Comparison of ENCODE assay signal across 12 cellular contexts in the genomic region with DNA sequence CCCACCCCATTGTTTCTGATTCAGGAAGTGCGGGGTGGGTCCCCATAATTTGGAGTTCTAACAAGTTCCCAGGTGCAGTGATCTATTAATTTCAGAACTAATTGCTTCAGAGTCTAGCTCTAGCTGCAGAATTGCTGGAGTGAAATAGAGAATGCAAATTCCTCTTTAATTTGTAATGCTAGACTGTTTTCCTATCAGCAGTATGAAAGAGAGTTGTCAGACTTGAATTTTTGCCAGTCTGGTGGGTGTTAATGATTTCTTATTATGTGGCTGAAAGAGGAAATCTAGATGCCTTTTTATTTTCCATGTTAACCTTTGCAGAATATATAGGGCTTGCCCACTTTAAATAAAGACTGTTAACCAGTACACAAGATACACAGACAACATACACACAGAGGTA.
"Had no signal": no experiment of that assay in that cellular context is flagged by ENCODE, and none has a peak within 500 bp of the region (broad histone marks: within the 10 kb centered on the region; RNA-seq: fewer than 3 reads in every experiment).

No MANE protein-coding gene starts in this region.

- H3K9me3 ChIP-seq: left lung, prostate gland, tibial nerve had no signal

- H3K4me2 ChIP-seq: neural progenitor cell had no signal

- H3K27ac Mint-ChIP-seq: activated CD4-positive, alpha-beta T cell treated with anti-CD3 and anti-CD28 coated beads for 36 hours; activated naive CD4-positive, alpha-beta T cell treated with anti-CD3 and anti-CD28 coated beads, Interleukin-2, amount 50 U/mL, for 24 hours; effector memory CD8-positive, alpha-beta T cell; neural progenitor cell had no signal

- H3K36me3 ChIP-seq: neural progenitor cell, prostate gland had no signal

- H3K4me1 Mint-ChIP-seq: activated CD4-positive, alpha-beta T cell treated with anti-CD3 and anti-CD28 coated beads for 36 hours had no signal

- DNase-seq: activated CD4-positive, alpha-beta T cell treated with anti-CD3 and anti-CD28 coated beads for 36 hours; activated CD4-positive, alpha-beta T cell treated with anti-CD3 and anti-CD28 coated beads, Interleukin-2, amount 50 U/mL, for 48 hours; activated gamma-delta T cell; effector memory CD8-positive, alpha-beta T cell; left lung; right cardiac atrium; stimulated activated naive CD8-positive, alpha-beta T cell treated with anti-CD3 and anti-CD28 coated beads, Interleukin-15, Interleukin-2, amounts not matched to agents 100 U/mL and 50 U/mL, for 24 hours; substantia nigra had no signal

- H3K27me3 ChIP-seq: left lung, neural progenitor cell, tibial nerve had no signal

- H3K27ac ChIP-seq: left lung, neural progenitor cell, prostate gland, tibial nerve had no signal

- H2AFZ ChIP-seq: neural progenitor cell had no signal

- H3K4me3 ChIP-seq: left lung, neural progenitor cell, prostate gland, tibial nerve had no signal

- H3K4me1 ChIP-seq: neural progenitor cell, prostate gland had no signal

- H3K27me3 Mint-ChIP-seq: activated CD4-positive, alpha-beta T cell treated with anti-CD3 and anti-CD28 coated beads for 36 hours; activated naive CD4-positive, alpha-beta T cell treated with anti-CD3 and anti-CD28 coated beads, Interleukin-2, amount 50 U/mL, for 24 hours; effector memory CD8-positive, alpha-beta T cell had no signal

- H3K9ac ChIP-seq: neural progenitor cell had no signal

- H3K4me3 Mint-ChIP-seq: activated CD4-positive, alpha-beta T cell treated with anti-CD3 and anti-CD28 coated beads for 36 hours; activated naive CD4-positive, alpha-beta T cell treated with anti-CD3 and anti-CD28 coated beads, Interleukin-2, amount 50 U/mL, for 24 hours; effector memory CD8-positive, alpha-beta T cell; neural progenitor cell had no signal

- H3K9me3 Mint-ChIP-seq: activated naive CD4-positive, alpha-beta T cell treated with anti-CD3 and anti-CD28 coated beads, Interleukin-2, amount 50 U/mL, for 24 hours; effector memory CD8-positive, alpha-beta T cell; neural progenitor cell had no signal

- ATAC-seq: activated CD4-positive, alpha-beta T cell treated with anti-CD3 and anti-CD28 coated beads for 36 hours; effector memory CD8-positive, alpha-beta T cell; left lung; right cardiac atrium; stimulated activated naive CD8-positive, alpha-beta T cell treated with anti-CD3 and anti-CD28 coated beads, Interleukin-15, Interleukin-2, amounts not matched to agents 100 U/mL and 50 U/mL, for 24 hours had no signal
